Comparison of ENCODE assay signal across 1 cellular context in the genomic region with DNA sequence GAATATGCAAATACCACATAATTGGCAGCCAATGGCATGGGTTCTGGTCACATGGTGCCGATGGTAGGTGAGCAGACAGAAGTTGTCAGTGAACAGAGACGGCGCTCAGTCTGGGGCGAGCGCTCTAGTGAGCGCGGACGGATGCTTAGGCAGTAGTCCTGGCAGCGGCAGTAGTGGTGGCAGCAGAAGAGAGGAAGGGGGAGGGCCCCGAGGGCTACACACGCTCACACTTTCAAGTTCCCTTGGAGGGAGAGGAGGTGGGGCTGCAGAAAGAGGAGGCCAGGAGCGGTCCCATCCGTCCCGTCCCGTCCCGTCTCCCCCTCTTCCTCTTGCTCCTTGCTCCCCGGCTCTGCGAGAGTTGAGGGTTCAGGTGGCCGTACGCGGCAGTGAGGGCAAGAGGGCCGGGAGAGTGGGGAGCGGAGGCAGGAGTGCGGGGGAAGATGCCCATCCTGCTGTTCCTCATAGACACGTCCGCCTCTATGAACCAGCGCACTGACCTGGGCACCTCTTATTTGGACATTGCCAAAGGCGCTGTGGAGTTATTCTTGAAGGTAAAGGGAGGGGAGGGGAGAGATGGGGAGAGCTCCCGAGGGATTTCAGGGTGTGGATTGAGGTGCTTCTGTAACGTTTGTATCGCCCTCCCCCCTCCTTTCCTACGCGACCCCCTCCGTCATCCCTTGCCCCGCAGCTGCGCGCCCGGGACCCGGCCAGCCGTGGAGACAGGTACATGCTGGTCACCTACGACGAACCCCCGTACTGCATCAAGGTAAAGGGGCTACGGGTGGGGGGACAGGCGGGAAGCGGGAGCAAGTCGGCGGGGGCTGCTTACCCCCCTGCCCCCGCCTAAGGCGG.
TF ChIP-seq lines count a peak whose summit lies in the region.

A gene with protein sequence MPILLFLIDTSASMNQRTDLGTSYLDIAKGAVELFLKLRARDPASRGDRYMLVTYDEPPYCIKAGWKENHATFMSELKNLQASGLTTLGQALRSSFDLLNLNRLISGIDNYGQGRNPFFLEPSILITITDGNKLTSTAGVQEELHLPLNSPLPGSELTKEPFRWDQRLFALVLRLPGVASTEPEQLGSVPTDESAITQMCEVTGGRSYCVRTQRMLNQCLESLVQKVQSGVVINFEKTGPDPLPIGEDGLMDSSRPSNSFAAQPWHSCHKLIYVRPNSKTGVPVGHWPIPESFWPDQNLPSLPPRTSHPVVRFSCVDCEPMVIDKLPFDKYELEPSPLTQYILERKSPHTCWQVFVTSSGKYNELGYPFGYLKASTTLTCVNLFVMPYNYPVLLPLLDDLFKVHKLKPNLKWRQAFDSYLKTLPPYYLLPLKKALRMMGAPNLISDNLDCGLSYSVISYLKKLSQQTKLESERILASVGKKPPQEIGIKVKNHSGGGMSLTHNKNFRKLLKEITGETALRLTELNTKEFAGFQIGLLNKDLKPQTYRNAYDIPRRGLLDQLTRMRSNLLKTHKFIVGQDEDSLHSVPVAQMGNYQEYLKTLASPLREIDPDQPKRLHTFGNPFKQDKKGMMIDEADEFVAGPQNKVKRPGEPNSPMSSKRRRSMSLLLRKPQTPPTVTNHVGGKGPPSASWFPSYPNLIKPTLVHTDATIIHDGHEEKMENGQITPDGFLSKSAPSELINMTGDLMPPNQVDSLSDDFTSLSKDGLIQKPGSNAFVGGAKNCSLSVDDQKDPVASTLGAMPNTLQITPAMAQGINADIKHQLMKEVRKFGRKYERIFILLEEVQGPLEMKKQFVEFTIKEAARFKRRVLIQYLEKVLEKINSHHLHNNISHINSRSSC (plus strand): TSS at position 108 of the 852 bp plus-strand sequence. CDS start 333 bp downstream, at position 441.

TF ChIP-seq in GM12878, 131 proteins besides CTCF, POLR2A, EP300 and RAD21 (continued from another document and continues in another):
- TF ChIP-seq BRCA1 (IDR thresholded peaks at IDR 0.05; ENCODE audit: low read depth, low read length) = no peak
- TF ChIP-seq ZZZ3 (IDR thresholded peaks at IDR 0.05; ENCODE audit: control insufficient read depth, insufficient read length, low read depth) = no peak
- TF ChIP-seq, protein P1, sequence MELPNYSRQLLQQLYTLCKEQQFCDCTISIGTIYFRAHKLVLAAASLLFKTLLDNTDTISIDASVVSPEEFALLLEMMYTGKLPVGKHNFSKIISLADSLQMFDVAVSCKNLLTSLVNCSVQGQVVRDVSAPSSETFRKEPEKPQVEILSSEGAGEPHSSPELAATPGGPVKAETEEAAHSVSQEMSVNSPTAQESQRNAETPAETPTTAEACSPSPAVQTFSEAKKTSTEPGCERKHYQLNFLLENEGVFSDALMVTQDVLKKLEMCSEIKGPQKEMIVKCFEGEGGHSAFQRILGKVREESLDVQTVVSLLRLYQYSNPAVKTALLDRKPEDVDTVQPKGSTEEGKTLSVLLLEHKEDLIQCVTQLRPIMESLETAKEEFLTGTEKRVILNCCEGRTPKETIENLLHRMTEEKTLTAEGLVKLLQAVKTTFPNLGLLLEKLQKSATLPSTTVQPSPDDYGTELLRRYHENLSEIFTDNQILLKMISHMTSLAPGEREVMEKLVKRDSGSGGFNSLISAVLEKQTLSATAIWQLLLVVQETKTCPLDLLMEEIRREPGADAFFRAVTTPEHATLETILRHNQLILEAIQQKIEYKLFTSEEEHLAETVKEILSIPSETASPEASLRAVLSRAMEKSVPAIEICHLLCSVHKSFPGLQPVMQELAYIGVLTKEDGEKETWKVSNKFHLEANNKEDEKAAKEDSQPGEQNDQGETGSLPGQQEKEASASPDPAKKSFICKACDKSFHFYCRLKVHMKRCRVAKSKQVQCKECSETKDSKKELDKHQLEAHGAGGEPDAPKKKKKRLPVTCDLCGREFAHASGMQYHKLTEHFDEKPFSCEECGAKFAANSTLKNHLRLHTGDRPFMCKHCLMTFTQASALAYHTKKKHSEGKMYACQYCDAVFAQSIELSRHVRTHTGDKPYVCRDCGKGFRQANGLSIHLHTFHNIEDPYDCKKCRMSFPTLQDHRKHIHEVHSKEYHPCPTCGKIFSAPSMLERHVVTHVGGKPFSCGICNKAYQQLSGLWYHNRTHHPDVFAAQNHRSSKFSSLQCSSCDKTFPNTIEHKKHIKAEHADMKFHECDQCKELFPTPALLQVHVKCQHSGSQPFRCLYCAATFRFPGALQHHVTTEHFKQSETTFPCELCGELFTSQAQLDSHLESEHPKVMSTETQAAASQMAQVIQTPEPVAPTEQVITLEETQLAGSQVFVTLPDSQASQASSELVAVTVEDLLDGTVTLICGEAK (IDR thresholded peaks at IDR 0.05; ENCODE audit: borderline replicate concordance) = no peak
- no peak for TF ChIP-seq SUZ12 (IDR thresholded peaks at IDR 0.05; ENCODE audit: unreplicated experiment)
- TF ChIP-seq KDM1A (IDR thresholded peaks at IDR 0.05; ENCODE audit: borderline replicate concordance) = no peak
- TF ChIP-seq, protein P2, sequence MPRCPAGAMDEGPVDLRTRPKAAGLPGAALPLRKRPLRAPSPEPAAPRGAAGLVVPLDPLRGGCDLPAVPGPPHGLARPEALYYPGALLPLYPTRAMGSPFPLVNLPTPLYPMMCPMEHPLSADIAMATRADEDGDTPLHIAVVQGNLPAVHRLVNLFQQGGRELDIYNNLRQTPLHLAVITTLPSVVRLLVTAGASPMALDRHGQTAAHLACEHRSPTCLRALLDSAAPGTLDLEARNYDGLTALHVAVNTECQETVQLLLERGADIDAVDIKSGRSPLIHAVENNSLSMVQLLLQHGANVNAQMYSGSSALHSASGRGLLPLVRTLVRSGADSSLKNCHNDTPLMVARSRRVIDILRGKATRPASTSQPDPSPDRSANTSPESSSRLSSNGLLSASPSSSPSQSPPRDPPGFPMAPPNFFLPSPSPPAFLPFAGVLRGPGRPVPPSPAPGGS (IDR thresholded peaks at IDR 0.05; ENCODE audit: borderline replicate concordance, insufficient read depth, low read depth, low read length, poor library complexity, severe bottlenecking) = no peak
- no peak for TF ChIP-seq BCL11A (IDR thresholded peaks at IDR 0.05; ENCODE audit: low read depth, low read length)
- TF ChIP-seq IRF4 (IDR thresholded peaks at IDR 0.05; ENCODE audit: low read depth, low read length) = no peak
- TF ChIP-seq NRF1 (conservative IDR thresholded peaks at IDR 0.05; ENCODE audit: low read depth, low read length) = no peak
- no peak for TF ChIP-seq BCLAF1 (IDR thresholded peaks at IDR 0.05)
- TF ChIP-seq, protein P3, sequence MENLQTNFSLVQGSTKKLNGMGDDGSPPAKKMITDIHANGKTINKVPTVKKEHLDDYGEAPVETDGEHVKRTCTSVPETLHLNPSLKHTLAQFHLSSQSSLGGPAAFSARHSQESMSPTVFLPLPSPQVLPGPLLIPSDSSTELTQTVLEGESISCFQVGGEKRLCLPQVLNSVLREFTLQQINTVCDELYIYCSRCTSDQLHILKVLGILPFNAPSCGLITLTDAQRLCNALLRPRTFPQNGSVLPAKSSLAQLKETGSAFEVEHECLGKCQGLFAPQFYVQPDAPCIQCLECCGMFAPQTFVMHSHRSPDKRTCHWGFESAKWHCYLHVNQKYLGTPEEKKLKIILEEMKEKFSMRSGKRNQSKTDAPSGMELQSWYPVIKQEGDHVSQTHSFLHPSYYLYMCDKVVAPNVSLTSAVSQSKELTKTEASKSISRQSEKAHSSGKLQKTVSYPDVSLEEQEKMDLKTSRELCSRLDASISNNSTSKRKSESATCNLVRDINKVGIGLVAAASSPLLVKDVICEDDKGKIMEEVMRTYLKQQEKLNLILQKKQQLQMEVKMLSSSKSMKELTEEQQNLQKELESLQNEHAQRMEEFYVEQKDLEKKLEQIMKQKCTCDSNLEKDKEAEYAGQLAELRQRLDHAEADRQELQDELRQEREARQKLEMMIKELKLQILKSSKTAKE (IDR thresholded peaks at IDR 0.05; ENCODE audit: low read depth, poor library complexity, severe bottlenecking) = no peak
- TF ChIP-seq ETV6 (conservative IDR thresholded peaks at IDR 0.05 in 1 of 2, IDR thresholded peaks at IDR 0.05 in 1 of 2; ENCODE audit: borderline replicate concordance in 1 of 2, low read depth in 1 of 2) = no peak
- TF ChIP-seq PKNOX1 (IDR thresholded peaks at IDR 0.05) = peak; percentile 90
- TF ChIP-seq MXI1 (IDR thresholded peaks at IDR 0.05; ENCODE audit: low read depth, low read length) = no peak
- TF ChIP-seq WRNIP1 (IDR thresholded peaks at IDR 0.05; ENCODE audit: borderline replicate concordance, low read depth, low read length) = no peak
- TF ChIP-seq, protein P4, sequence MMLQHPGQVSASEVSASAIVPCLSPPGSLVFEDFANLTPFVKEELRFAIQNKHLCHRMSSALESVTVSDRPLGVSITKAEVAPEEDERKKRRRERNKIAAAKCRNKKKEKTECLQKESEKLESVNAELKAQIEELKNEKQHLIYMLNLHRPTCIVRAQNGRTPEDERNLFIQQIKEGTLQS (IDR thresholded peaks at IDR 0.05; ENCODE audit: borderline replicate concordance, extremely low read depth, low read depth, low read length) = peak; percentile 3; the same call in 1 of the 2 replicates
- TF ChIP-seq ZBTB4 (CRISPR knock-in tag; IDR thresholded peaks at IDR 0.05) = no peak
- no peak for TF ChIP-seq SREBF1 (IDR thresholded peaks at IDR 0.05; ENCODE audit: low read length)
- no peak for TF ChIP-seq HDAC2 (IDR thresholded peaks at IDR 0.05)
- no peak for TF ChIP-seq EED (IDR thresholded peaks at IDR 0.05; ENCODE audit: low read depth)
- peak; percentile 42; the same call in 1 of the 2 replicates for TF ChIP-seq TCF12 (IDR thresholded peaks at IDR 0.05; ENCODE audit: low read depth, low read length)
- TF ChIP-seq CBX3 (IDR thresholded peaks at IDR 0.05; ENCODE audit: borderline replicate concordance, low read depth) = no peak
- peak; percentile 30; the same call in 1 of the 2 replicates for TF ChIP-seq RFX5 (IDR thresholded peaks at IDR 0.05; ENCODE audit: low read depth, low read length)
- no peak for TF ChIP-seq PRDM15 (CRISPR knock-in tag; IDR thresholded peaks at IDR 0.05)
- no peak for TF ChIP-seq BHLHE40 (IDR thresholded peaks at IDR 0.05; ENCODE audit: borderline replicate concordance in 1 of 2, low read depth in 2 of 2, low read length in 1 of 2)
